11 cellular contexts compared by ENCODE assay signal in genomic region chr15:25620466-25620865, GRCh38.
"Had no signal": no experiment of that assay in that cellular context is flagged by ENCODE, and none has a peak within 500 bp of the region (broad histone marks: within the 10 kb centered on the region; RNA-seq: fewer than 3 reads in every experiment).

No MANE protein-coding gene starts in this region.

- H3K27ac ChIP-seq: GM23248 had no signal

- H3K4me3 ChIP-seq: GM23248, GM23338, HAP-1 had no signal

- DNase-seq: GM23248, GOT3, H7, H9, HCEC 1CT, HFFc6 had no signal

- H3K36me3 ChIP-seq: HAP-1 had no signal

- ATAC-seq: GM23338, HCT116 had no signal

- H3K4me2 ChIP-seq: GM23338 had no signal

- FAIRE-seq: H1, H54 had no signal

- H2AFZ ChIP-seq: GM23248, GM23338 had no signal

- H3K9ac ChIP-seq: GM23248 had no signal

- H3K9me3 ChIP-seq: HAP-1 had no signal
